Comparison of ENCODE assay signal across 18 cellular contexts in the genomic region with DNA sequence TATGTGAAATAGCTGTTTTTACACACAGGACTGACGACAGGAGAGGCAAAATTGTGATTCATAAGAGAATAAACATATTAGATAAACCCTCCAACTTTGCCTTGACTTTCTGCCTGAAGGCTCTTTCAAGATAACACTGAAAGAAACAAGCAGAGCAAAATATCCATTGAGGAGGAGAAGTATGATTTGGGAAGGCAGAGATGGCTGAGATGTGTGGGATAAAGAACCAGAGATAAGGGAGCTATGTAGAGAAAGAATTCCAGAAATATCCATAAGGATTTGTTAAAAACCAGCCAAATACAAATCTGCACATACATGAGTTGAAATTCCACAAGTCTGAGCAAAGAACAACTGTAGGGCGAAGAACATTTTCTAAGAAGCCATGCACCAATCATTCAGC.
A peak's percentile ranks its signal among the peaks of the same experiment; 100 is the strongest.
DNase-seq lines count a peak whose midpoint lies in the region; ATAC-seq and TF ChIP-seq lines count a peak whose summit lies in the region.
"Had no signal": no experiment of that assay in that cellular context is flagged by ENCODE, and none has a peak within 500 bp of the region (broad histone marks: within the 10 kb centered on the region; RNA-seq: fewer than 3 reads in every experiment).

No MANE protein-coding gene starts in this region.

- H4K8ac ChIP-seq in trophoblast cell (ENCODE audit: low read depth, low read length) = no peak overlapping the region

- no peaks in the 10 kb centered on the region for H3K4me1 ChIP-seq in trophoblast cell (ENCODE audit: control insufficient read depth in 1 of 2, insufficient read depth in 2 of 2, low read length in 2 of 2)
- H3K4me1 ChIP-seq: Caco-2 had no signal

- H3K36me3 Mint-ChIP-seq in endothelial cell (ENCODE audit: low read depth, unreplicated experiment) = peaks cover 5% of the 10 kb centered on the region
- H3K36me3 Mint-ChIP-seq: CD8-positive, alpha-beta T cell had no signal

- intact Hi-C loops in left colon (cut with DNase I, micrococcal nuclease) = no loop called here

- no peak overlapping the region for H2BK120ac ChIP-seq in trophoblast cell (ENCODE audit: insufficient read depth, low read length, poor library complexity)

- peak overlapping the region; percentile 49 for H3K27ac Mint-ChIP-seq in endothelial cell (ENCODE audit: unreplicated experiment)
- H3K27ac Mint-ChIP-seq: B cell; CD4-positive, alpha-beta T cell; CD8-positive, alpha-beta T cell had no signal

- no peak overlapping the region for H3K9ac ChIP-seq in trophoblast cell (ENCODE audit: low read length)
- H3K9ac ChIP-seq: BLaER1 treated with 17β-estradiol and CSF1 and Interleukin-3, amounts not matched to agents 10 nM and 100 nM had no signal

- TF ChIP-seq CTCF in endothelial cell (IDR thresholded peaks at IDR 0.05; ENCODE audit: unreplicated experiment) = no peak

- no peaks in the 10 kb centered on the region for H3K79me2 ChIP-seq in trophoblast cell (ENCODE audit: control insufficient read depth, insufficient read depth, low read length, poor library complexity)

- H3K36me3 ChIP-seq in trophoblast cell (ENCODE audit: control insufficient read depth in 1 of 2, insufficient read depth in 2 of 2, low read length in 2 of 2) = no peaks in the 10 kb centered on the region
- H3K36me3 ChIP-seq: BLaER1 treated with 17β-estradiol and CSF1 and Interleukin-3, amounts not matched to agents 10 nM and 100 nM had no signal

- H3K4me1 Mint-ChIP-seq in endothelial cell (ENCODE audit: unreplicated experiment) = peaks cover 21% of the 10 kb centered on the region
- H3K4me1 Mint-ChIP-seq: B cell had no signal

- H2BK5ac ChIP-seq in trophoblast cell (ENCODE audit: low read depth, low read length, poor library complexity) = no peak overlapping the region

- H3K4me3 ChIP-seq in trophoblast cell (ENCODE audit: low read depth, low read length) = no peak overlapping the region
- H3K4me3 ChIP-seq: BLaER1 treated with 17β-estradiol and CSF1 and Interleukin-3, amounts not matched to agents 10 nM and 100 nM had no signal

- H3K27ac ChIP-seq in trophoblast cell (ENCODE audit: low read depth, low read length) = no peak overlapping the region
- H3K27ac ChIP-seq: BLaER1 treated with 17β-estradiol and CSF1 and Interleukin-3, amounts not matched to agents 10 nM and 100 nM; C4-2B had no signal

- no peaks in the 10 kb centered on the region for H3K9me3 ChIP-seq in trophoblast cell (ENCODE audit: insufficient read depth, low read depth, low read length)
- H3K9me3 ChIP-seq: Caco-2 had no signal

- no peak overlapping the region for H2AK5ac ChIP-seq in trophoblast cell (ENCODE audit: low read length)

- no peak overlapping the region for H3K23ac ChIP-seq in trophoblast cell (ENCODE audit: low read length)

- no peak overlapping the region for H3K18ac ChIP-seq in trophoblast cell (ENCODE audit: low read length)

- DNase-seq in amniotic epithelial cell (ENCODE audit: low read depth) (peak; percentile 44), endothelial cell (ENCODE audit: low spot score) (no peak), trophoblast cell (peak; percentile 23 to 81), NCI-H146 (lab: John Stamatoyannopoulos, UW) (no peak), left colon (no peak), AML-193 (lab: John Stamatoyannopoulos, UW) (no peak)
- no peak for DNase-seq in stimulated activated CD4-positive, alpha-beta T cell treated with anti-CD3 and anti-CD28 coated beads, Interleukin-12 subunit alpha, Interleukin-12 subunit beta, amount 100 ng/mL, for 4 hours
- DNase-seq: 8988T; ACHN; Caco-2; Calu3; CD4-positive, alpha-beta T cell; CD8-positive, alpha-beta T cell; DMS79 treated with DMSO at 0.1 percent for 48 hours; GF-D8 had no signal

- H3K14ac ChIP-seq in trophoblast cell (ENCODE audit: low read length) = no peak overlapping the region

- H3K79me1 ChIP-seq in trophoblast cell (ENCODE audit: low read length) = peaks cover 2% of the 10 kb centered on the region

- H2AFZ ChIP-seq in trophoblast cell (ENCODE audit: insufficient read depth, low read length, poor library complexity) = no peak overlapping the region

- no peak overlapping the region for H3K4ac ChIP-seq in trophoblast cell (ENCODE audit: low read depth, low read length)

- H3K27me3 ChIP-seq in trophoblast cell (ENCODE audit: insufficient read depth, low read length) = no peaks in the 10 kb centered on the region
- H3K27me3 ChIP-seq: BLaER1 treated with 17β-estradiol and CSF1 and Interleukin-3, amounts not matched to agents 10 nM and 100 nM had no signal

- WGBS in trophoblast cell (ENCODE audit: extremely low coverage, insufficient coverage, insufficient read length) = no CpG with 5 or more reads among the region's 2 CpGs

- no peak overlapping the region for H3K4me3 Mint-ChIP-seq in endothelial cell (ENCODE audit: unreplicated experiment)
- H3K4me3 Mint-ChIP-seq: B cell; CD4-positive, alpha-beta T cell; CD8-positive, alpha-beta T cell had no signal

- no peak overlapping the region for H2BK12ac ChIP-seq in trophoblast cell (ENCODE audit: low read length)

- H4K91ac ChIP-seq in trophoblast cell (ENCODE audit: low read depth, low read length) = no peak overlapping the region

- H3K9me3 Mint-ChIP-seq in endothelial cell (ENCODE audit: unreplicated experiment) = no peaks in the 10 kb centered on the region

- H4K12ac ChIP-seq in trophoblast cell (ENCODE audit: low read depth, low read length) = no peak overlapping the region

- H3K27me3 Mint-ChIP-seq in endothelial cell (ENCODE audit: unreplicated experiment) = peaks cover 2% of the 10 kb centered on the region
- H3K27me3 Mint-ChIP-seq: B cell; CD4-positive, alpha-beta T cell had no signal

- ATAC-seq in left colon = no peak
- ATAC-seq: CD8-positive, alpha-beta T cell had no signal

- no peak overlapping the region for H3K4me2 ChIP-seq in trophoblast cell (ENCODE audit: low read length)
- H3K4me2 ChIP-seq: BLaER1 treated with 17β-estradiol and CSF1 and Interleukin-3, amounts not matched to agents 10 nM and 100 nM had no signal

Comparison
In these comparisons a context has a peak if more than half of its experiments do, and no peak if none do; other contexts are left out.
1. DNase-seq: peak in amniotic epithelial cell (single experiment) and trophoblast cell (2 of 2); none in endothelial cell (single experiment), NCI-H146 (single experiment), left colon (0 of 2), stimulated activated CD4-positive, alpha-beta T cell treated with anti-CD3 and anti-CD28 coated beads, Interleukin-12 subunit alpha, Interleukin-12 subunit beta, amount 100 ng/mL, for 4 hours (single experiment) and AML-193 (0 of 2).